ENCODE assay signal across 1 cellular context in the genomic region with DNA sequence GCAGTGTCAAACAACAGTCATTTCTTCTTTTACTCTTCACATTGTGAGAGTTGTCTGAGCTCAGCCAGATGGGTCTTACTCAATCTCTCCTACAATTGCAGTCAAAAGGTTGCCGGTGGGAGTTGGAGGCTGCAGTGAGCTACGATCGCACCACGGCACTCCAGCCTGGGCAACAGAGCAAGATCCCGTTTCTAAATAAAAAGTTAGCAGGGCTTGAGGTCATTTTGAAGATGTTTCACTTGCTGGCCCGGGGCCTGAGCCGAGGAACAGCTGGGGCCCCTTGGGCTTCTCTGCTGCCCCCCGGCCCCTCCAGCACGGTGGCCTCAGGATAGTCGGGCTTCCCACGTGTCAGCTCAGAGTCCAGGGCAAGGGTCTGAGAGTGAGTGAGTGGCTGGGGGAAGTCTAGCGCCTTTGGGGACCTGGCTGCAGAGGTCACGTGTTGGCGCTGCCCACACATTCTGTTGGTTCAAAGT.
TF ChIP-seq lines count a peak whose summit lies in the region.

No MANE protein-coding gene starts in this region.

TF ChIP-seq in HepG2, 621 proteins besides CTCF, POLR2A, EP300 and RAD21 (continued from another document):
- TF ChIP-seq ZMYM2 (CRISPR knock-in tag; IDR thresholded peaks at IDR 0.05) (peak; percentile 14; the same call in 1 of the 2 replicates), MXI1 (IDR thresholded peaks at IDR 0.05; ENCODE audit: borderline replicate concordance, low read depth, low read length) (peak; percentile 31; the same call in 1 of the 3 replicates), DNMT1 (CRISPR knock-in tag; IDR thresholded peaks at IDR 0.05) (no peak), KMT2A (CRISPR knock-in tag; IDR thresholded peaks at IDR 0.05) (peak; percentile 24; the same call in 1 of the 2 replicates)
- TF ChIP-seq, protein P1, sequence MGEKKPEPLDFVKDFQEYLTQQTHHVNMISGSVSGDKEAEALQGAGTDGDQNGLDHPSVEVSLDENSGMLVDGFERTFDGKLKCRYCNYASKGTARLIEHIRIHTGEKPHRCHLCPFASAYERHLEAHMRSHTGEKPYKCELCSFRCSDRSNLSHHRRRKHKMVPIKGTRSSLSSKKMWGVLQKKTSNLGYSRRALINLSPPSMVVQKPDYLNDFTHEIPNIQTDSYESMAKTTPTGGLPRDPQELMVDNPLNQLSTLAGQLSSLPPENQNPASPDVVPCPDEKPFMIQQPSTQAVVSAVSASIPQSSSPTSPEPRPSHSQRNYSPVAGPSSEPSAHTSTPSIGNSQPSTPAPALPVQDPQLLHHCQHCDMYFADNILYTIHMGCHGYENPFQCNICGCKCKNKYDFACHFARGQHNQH (CRISPR knock-in tag; IDR thresholded peaks at IDR 0.05), result 0 out of 2 replicates have a peak, but pooled peaks have one; percentile 25
